ENCODE assay signal across 39 cellular contexts in the genomic region with DNA sequence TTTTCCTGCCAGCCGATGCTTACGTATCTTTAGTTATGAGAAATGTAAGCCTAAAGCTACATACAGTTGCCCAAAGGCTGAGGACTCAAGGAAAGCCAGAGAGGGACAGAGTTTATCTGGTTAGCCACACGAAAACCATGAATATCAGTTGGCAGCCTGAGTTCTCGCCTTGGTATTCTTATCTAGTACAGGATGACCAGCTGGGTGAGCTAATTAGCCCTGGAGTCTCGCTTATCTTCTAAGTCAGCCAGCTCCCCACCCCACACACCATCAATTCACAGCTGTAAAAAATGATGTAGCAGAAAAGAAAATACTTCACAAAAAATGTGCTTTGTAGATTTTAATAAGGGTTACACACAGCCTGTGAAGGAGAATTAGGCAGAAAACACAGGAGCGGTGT.
"Had no signal": no experiment of that assay in that cellular context is flagged by ENCODE, and none has a peak within 500 bp of the region (broad histone marks: within the 10 kb centered on the region; RNA-seq: fewer than 3 reads in every experiment).

No MANE protein-coding gene starts in this region.

- H3K9me3 ChIP-seq: ascending aorta, MG63 had no signal

- H3K27me3 Mint-ChIP-seq: activated CD4-positive, alpha-beta memory T cell treated with anti-CD3 and anti-CD28 coated beads, Interleukin-2, amount 10 ng/mL, durations not matched to agents 7 days and 5 days; activated CD8-positive, alpha-beta memory T cell treated with anti-CD3 and anti-CD28 coated beads, Interleukin-2, amount 10 ng/mL, durations not matched to agents 7 days and 5 days; activated naive CD8-positive, alpha-beta T cell treated with anti-CD3 and anti-CD28 coated beads for 36 hours; activated T-helper 17 cell treated with anti-CD3 and anti-CD28 coated beads, Interleukin-2, amount 50 U/mL, for 72 hours; central memory CD8-positive, alpha-beta T cell had no signal

- DNase-seq: activated CD4-positive, alpha-beta memory T cell treated with anti-CD3 and anti-CD28 coated beads, Interleukin-2, amount 10 ng/mL, durations not matched to agents 7 days and 5 days; activated CD4-positive, alpha-beta T cell treated with anti-CD3 and anti-CD28 coated beads for 1 hour; activated CD4-positive, alpha-beta T cell treated with anti-CD3 and anti-CD28 coated beads for 48 hours; activated CD4-positive, CD25-positive, alpha-beta regulatory T cell; activated CD8-positive, alpha-beta memory T cell treated with anti-CD3 and anti-CD28 coated beads for 24 hours; activated CD8-positive, alpha-beta memory T cell treated with anti-CD3 and anti-CD28 coated beads, Interleukin-2, amount 10 ng/mL, durations not matched to agents 7 days and 5 days; activated CD8-positive, alpha-beta memory T cell treated with anti-CD3 and anti-CD28 coated beads, Interleukin-2, amount 50 U/mL, for 48 hours; activated effector memory CD4-positive, alpha-beta T cell treated with anti-CD3 and anti-CD28 coated beads, Interleukin-2, amount 50 U/mL, for 16 hours; activated naive CD4-positive, alpha-beta T cell; activated naive CD4-positive, alpha-beta T cell treated with anti-CD3 and anti-CD28 coated beads, Interleukin-2, amount 50 U/mL, for 16 hours; activated naive CD8-positive, alpha-beta T cell treated with anti-CD3 and anti-CD28 coated beads for 36 hours; activated T-cell treated with anti-CD3 and anti-CD28 coated beads, Interleukin-2, amount 50 U/mL, for 72 hours; amniotic stem cell; Kasumi-1; KG1; MG63; NCI-H1048; NCI-H1105 treated with DMSO at 0.1 percent for 48 hours; NCI-H1436; NCI-H187; NCI-H2029 treated with DMSO at 0.1 percent for 48 hours; NCI-H2107; NCI-H2171; NCI-H510A; NCI-H526 treated with DMSO at 0.1 percent for 48 hours; NCI-H774; PC-3; SIG-M5; T-helper 1 cell; T-helper 2 cell; T-helper 9 cell; WERI-Rb-1 had no signal

- H3K4me1 Mint-ChIP-seq: activated CD4-positive, alpha-beta memory T cell treated with anti-CD3 and anti-CD28 coated beads, Interleukin-2, amount 10 ng/mL, durations not matched to agents 7 days and 5 days; activated CD8-positive, alpha-beta memory T cell treated with anti-CD3 and anti-CD28 coated beads, Interleukin-2, amount 10 ng/mL, durations not matched to agents 7 days and 5 days; activated naive CD8-positive, alpha-beta T cell treated with anti-CD3 and anti-CD28 coated beads for 36 hours; activated T-helper 17 cell treated with anti-CD3 and anti-CD28 coated beads, Interleukin-2, amount 50 U/mL, for 72 hours; central memory CD8-positive, alpha-beta T cell had no signal

- H3K27ac ChIP-seq: ascending aorta, cardiac muscle cell, RWPE1, WERI-Rb-1 had no signal

- H3K36me3 ChIP-seq: ascending aorta, cardiac muscle cell, MG63, WERI-Rb-1 had no signal

- H3K27me3 ChIP-seq: ascending aorta, cardiac muscle cell, MG63 had no signal

- H3K4me1 ChIP-seq: ascending aorta had no signal

- H3K4me3 Mint-ChIP-seq: activated CD4-positive, alpha-beta memory T cell treated with anti-CD3 and anti-CD28 coated beads, Interleukin-2, amount 10 ng/mL, durations not matched to agents 7 days and 5 days; activated CD8-positive, alpha-beta memory T cell treated with anti-CD3 and anti-CD28 coated beads, Interleukin-2, amount 10 ng/mL, durations not matched to agents 7 days and 5 days; activated naive CD8-positive, alpha-beta T cell treated with anti-CD3 and anti-CD28 coated beads for 36 hours; activated T-cell treated with anti-CD3 and anti-CD28 coated beads, Interleukin-2, amount 50 U/mL, for 72 hours; activated T-helper 17 cell treated with anti-CD3 and anti-CD28 coated beads, Interleukin-2, amount 50 U/mL, for 72 hours; central memory CD8-positive, alpha-beta T cell had no signal

- H3K27ac Mint-ChIP-seq: activated CD4-positive, alpha-beta memory T cell treated with anti-CD3 and anti-CD28 coated beads, Interleukin-2, amount 10 ng/mL, durations not matched to agents 7 days and 5 days; activated CD8-positive, alpha-beta memory T cell treated with anti-CD3 and anti-CD28 coated beads, Interleukin-2, amount 10 ng/mL, durations not matched to agents 7 days and 5 days; activated naive CD8-positive, alpha-beta T cell treated with anti-CD3 and anti-CD28 coated beads for 36 hours; activated T-cell treated with anti-CD3 and anti-CD28 coated beads, Interleukin-2, amount 50 U/mL, for 72 hours; activated T-helper 17 cell treated with anti-CD3 and anti-CD28 coated beads, Interleukin-2, amount 50 U/mL, for 72 hours had no signal

- H3K36me3 Mint-ChIP-seq: activated CD8-positive, alpha-beta memory T cell treated with anti-CD3 and anti-CD28 coated beads, Interleukin-2, amount 10 ng/mL, durations not matched to agents 7 days and 5 days; activated naive CD8-positive, alpha-beta T cell treated with anti-CD3 and anti-CD28 coated beads for 36 hours had no signal

- ATAC-seq: activated CD8-positive, alpha-beta memory T cell treated with anti-CD3 and anti-CD28 coated beads, Interleukin-2, amount 10 ng/mL, durations not matched to agents 7 days and 5 days; activated T-cell treated with anti-CD3 and anti-CD28 coated beads, Interleukin-2, amount 50 U/mL, for 72 hours; activated T-helper 17 cell treated with anti-CD3 and anti-CD28 coated beads, Interleukin-2, amount 50 U/mL, for 72 hours; PC-3; Right ventricle myocardium inferior; SK-N-SH treated with all-trans-retinoic acid at 6 μM for 48 hours had no signal

- H3K4me3 ChIP-seq: ascending aorta, cardiac muscle cell, MG63 had no signal
